9 cellular contexts compared by ENCODE assay signal in genomic region chr9:110452227-110452801, GRCh38.
DNase-seq lines count a peak whose midpoint lies in the region; ATAC-seq and TF ChIP-seq lines count a peak whose summit lies in the region.
"Had no signal": no experiment of that assay in that cellular context is flagged by ENCODE, and none has a peak within 500 bp of the region (broad histone marks: within the 10 kb centered on the region; RNA-seq: fewer than 3 reads in every experiment).

No MANE protein-coding gene starts in this region.

- H3K27ac ChIP-seq in DND-41 (ENCODE audit: low read length) = no peak overlapping the region

- ATAC-seq in DND-41 (ENCODE audit: insufficient read depth, low read depth) (no peak), GM18870 (IDR thresholded peaks at IDR 0.05; ENCODE audit: unreplicated experiment) (no peak), GM19328 (IDR thresholded peaks at IDR 0.05; ENCODE audit: unreplicated experiment) (no peak)

- H3K4me1 Mint-ChIP-seq in chondrocyte (ENCODE audit: low read depth) = no peaks in the 10 kb centered on the region
- H3K4me1 Mint-ChIP-seq in nephron = peaks cover 24% of the 10 kb centered on the region

- H3K9me3 Mint-ChIP-seq in chondrocyte (ENCODE audit: low read depth) (no peaks in the 10 kb centered on the region), nephron (peaks cover 2% of the 10 kb centered on the region)

- no peak overlapping the region for H3K9ac ChIP-seq in DND-41 (ENCODE audit: low read depth, low read length)

- TF ChIP-seq CTCF in DND-41 (IDR thresholded peaks at IDR 0.05; ENCODE audit: borderline replicate concordance, extremely low read depth, low read length, poor library complexity, severe bottlenecking) (peak; percentile 38), chondrocyte (IDR thresholded peaks at IDR 0.05) (peak; percentile 88), nephron (IDR thresholded peaks at IDR 0.05; ENCODE audit: unreplicated experiment in 3 of 3) (peak; percentile 44 to 62 (median 50))

- H3K4me2 ChIP-seq in DND-41 (ENCODE audit: insufficient read depth, low read length) = no peak overlapping the region

- DNase-seq in DND-41 (no peak), M059J (ENCODE audit: low read depth) (peak; percentile 24), chondrocyte (ENCODE audit: low spot score) (no peak), cortex of kidney (lab: John Stamatoyannopoulos, UW) (no peak)
- DNase-seq in activated CD4-positive, alpha-beta T cell treated with anti-CD3 and anti-CD28 coated beads, Interleukin-2, amount 50 U/mL, for 4 hours = no peak
- DNase-seq: activated T-cell treated with anti-CD3 and anti-CD28 coated beads, Interleukin-2, amount 50 U/mL, for 1 hour had no signal

- no peaks in the 10 kb centered on the region for H4K20me1 ChIP-seq in DND-41 (ENCODE audit: insufficient read depth, low read length)

- H3K79me2 ChIP-seq in DND-41 (ENCODE audit: insufficient read depth, low read length) = no peaks in the 10 kb centered on the region

- no peak overlapping the region for H3K4me3 ChIP-seq in DND-41 (ENCODE audit: low read depth in 1 of 2, low read length in 2 of 2)

- H3K4me3 Mint-ChIP-seq in chondrocyte (ENCODE audit: unreplicated experiment) (no peak overlapping the region), nephron (no peak overlapping the region)

- H3K27me3 ChIP-seq in DND-41 (ENCODE audit: insufficient read depth, low read length, poor library complexity) = no peaks in the 10 kb centered on the region

- H3K9me3 ChIP-seq in DND-41 (ENCODE audit: insufficient read depth, low read length, severe bottlenecking) = no peaks in the 10 kb centered on the region

- H3K27me3 Mint-ChIP-seq in chondrocyte (ENCODE audit: low read depth) = no peaks in the 10 kb centered on the region
- no peaks in the 10 kb centered on the region for H3K27me3 Mint-ChIP-seq in nephron (ENCODE audit: low read depth)

- H3K27ac Mint-ChIP-seq in chondrocyte (ENCODE audit: unreplicated experiment) (no peak overlapping the region), nephron (peak overlapping the region in 1 of 3 experiments; percentile 13)

- no peaks in the 10 kb centered on the region for H3K36me3 ChIP-seq in DND-41 (ENCODE audit: insufficient read depth, low read length)

- H2AFZ ChIP-seq in DND-41 (ENCODE audit: low read depth, low read length) = no peak overlapping the region

- no peaks in the 10 kb centered on the region for H3K36me3 Mint-ChIP-seq in chondrocyte (ENCODE audit: low read depth)
- peaks cover 25% of the 10 kb centered on the region for H3K36me3 Mint-ChIP-seq in nephron (ENCODE audit: low read depth)

- no peaks in the 10 kb centered on the region for H3K4me1 ChIP-seq in DND-41 (ENCODE audit: insufficient read depth, low read length)

Comparison
In these comparisons a context has a peak if more than half of its experiments do, and no peak if none do; other contexts are left out.
1. CTCF ChIP-seq: peak in every context shown above with its lines; median percentile 88 in chondrocyte; 50 in nephron; 38 in DND-41.